1 cellular context compared by ENCODE assay signal in genomic region chr15:65303687-65304392, GRCh38.
TF ChIP-seq lines count a peak whose summit lies in the region.

No MANE protein-coding gene starts in this region.

TF ChIP-seq in HEK293, 187 proteins besides CTCF, POLR2A, EP300 and RAD21 (continued from another document and continues in another):
- TF ChIP-seq HIC1 (tag by site-specific recombination; IDR thresholded peaks at IDR 0.05), result no peak
- TF ChIP-seq PRDM1 (tag by site-specific recombination; IDR thresholded peaks at IDR 0.05), result peak; percentile 92
- TF ChIP-seq ZFP3 (tag by site-specific recombination; IDR thresholded peaks at IDR 0.05; ENCODE audit: low read depth), result 0 out of 2 replicates have a peak, but pooled peaks have one; percentile 32
- peak; percentile 88 for TF ChIP-seq ZNF341 (tag by site-specific recombination; IDR thresholded peaks at IDR 0.05; ENCODE audit: low read depth)
- TF ChIP-seq ZNF10 (tag by site-specific recombination; IDR thresholded peaks at IDR 0.05), result no peak
- no peak for TF ChIP-seq ZNF354C (tag by site-specific recombination; IDR thresholded peaks at IDR 0.05; ENCODE audit: borderline replicate concordance, low read depth)
- no peak for TF ChIP-seq ZNF514 (tag by site-specific recombination; IDR thresholded peaks at IDR 0.05)
- TF ChIP-seq ZNF335 (tag by site-specific recombination; conservative IDR thresholded peaks at IDR 0.05), result peak; percentile 83
- TF ChIP-seq ZNF214 (tag by site-specific recombination; IDR thresholded peaks at IDR 0.05; ENCODE audit: borderline replicate concordance), result no peak
- TF ChIP-seq ZBTB48 (tag by site-specific recombination; IDR thresholded peaks at IDR 0.05), result peak; percentile 83
- TF ChIP-seq ZEB2 (tag by site-specific recombination; IDR thresholded peaks at IDR 0.05), result no peak
- TF ChIP-seq ZNF585B (tag by site-specific recombination; IDR thresholded peaks at IDR 0.05), result no peak
- no peak for TF ChIP-seq ZNF658 (tag by site-specific recombination; IDR thresholded peaks at IDR 0.05)
- TF ChIP-seq ZBTB49 (tag by site-specific recombination; IDR thresholded peaks at IDR 0.05; ENCODE audit: low read depth), result no peak
- TF ChIP-seq REST (tag by site-specific recombination; IDR thresholded peaks at IDR 0.05), result no peak; the same call in 1 of the 2 replicates
- TF ChIP-seq ZNF202 (tag by site-specific recombination; IDR thresholded peaks at IDR 0.05; ENCODE audit: borderline replicate concordance), result no peak
- TF ChIP-seq ZNF26 (tag by site-specific recombination; IDR thresholded peaks at IDR 0.05), result no peak
- no peak for TF ChIP-seq ZNF747 (tag by site-specific recombination; IDR thresholded peaks at IDR 0.05)
- TF ChIP-seq ZNF174 (tag by site-specific recombination; IDR thresholded peaks at IDR 0.05), result no peak
- TF ChIP-seq GLIS1 (tag by site-specific recombination; IDR thresholded peaks at IDR 0.05), result 0 out of 2 replicates have a peak, but pooled peaks have one; percentile 5
- 0 out of 2 replicates have a peak, but pooled peaks have one; percentile 11 for TF ChIP-seq ZNF580 (tag by site-specific recombination; IDR thresholded peaks at IDR 0.05)
- no peak for TF ChIP-seq ZNF239 (tag by site-specific recombination; IDR thresholded peaks at IDR 0.05)
- no peak for TF ChIP-seq ZIC2 (tag by site-specific recombination; IDR thresholded peaks at IDR 0.05)
- no peak for TF ChIP-seq ZNF121 (tag by site-specific recombination; IDR thresholded peaks at IDR 0.05)
- no peak for TF ChIP-seq SCRT2 (tag by site-specific recombination; IDR thresholded peaks at IDR 0.05)
- peak; percentile 70; the same call in 1 of the 2 replicates for TF ChIP-seq ZNF561 (tag by site-specific recombination; IDR thresholded peaks at IDR 0.05; ENCODE audit: borderline replicate concordance)
- TF ChIP-seq ZNF529 (tag by site-specific recombination; IDR thresholded peaks at IDR 0.05; ENCODE audit: insufficient replicate concordance), result no peak
- TF ChIP-seq ZNF157 (tag by site-specific recombination; IDR thresholded peaks at IDR 0.05), result no peak
- 0 out of 2 replicates have a peak, but pooled peaks have one; percentile 10 for TF ChIP-seq ZNF660 (tag by site-specific recombination; IDR thresholded peaks at IDR 0.05)
- TF ChIP-seq ZNF114 (tag by site-specific recombination; IDR thresholded peaks at IDR 0.05), result no peak
- TF ChIP-seq ZBTB20 (tag by site-specific recombination; IDR thresholded peaks at IDR 0.05), result peak; percentile 73
- no peak for TF ChIP-seq ZNF510 (tag by site-specific recombination; IDR thresholded peaks at IDR 0.05; ENCODE audit: insufficient replicate concordance)
- TF ChIP-seq BCL6B (tag by site-specific recombination; IDR thresholded peaks at IDR 0.05), result no peak
- TF ChIP-seq PRDM6 (tag by site-specific recombination; IDR thresholded peaks at IDR 0.05), result no peak
- no peak; the same call in 1 of the 2 replicates for TF ChIP-seq ZNF223 (tag by site-specific recombination; IDR thresholded peaks at IDR 0.05)
- TF ChIP-seq MZF1 (tag by site-specific recombination; IDR thresholded peaks at IDR 0.05; ENCODE audit: borderline replicate concordance), result peak; percentile 82; the same call in 1 of the 2 replicates
- TF ChIP-seq ZNF366 (tag by site-specific recombination; conservative IDR thresholded peaks at IDR 0.05), result 0 out of 2 replicates have a peak, but pooled peaks have one; percentile 26
- TF ChIP-seq WT1 (tag by site-specific recombination; IDR thresholded peaks at IDR 0.05), result peak; percentile 62
- no peak for TF ChIP-seq GLI4 (tag by site-specific recombination; IDR thresholded peaks at IDR 0.05)
- no peak for TF ChIP-seq ZNF692 (tag by site-specific recombination; IDR thresholded peaks at IDR 0.05)
- no peak for TF ChIP-seq ZNF629 (tag by site-specific recombination; IDR thresholded peaks at IDR 0.05)
- TF ChIP-seq ZNF391 (tag by site-specific recombination; IDR thresholded peaks at IDR 0.05; ENCODE audit: borderline replicate concordance, low read depth), result no peak
- TF ChIP-seq ZNF626 (tag by site-specific recombination; IDR thresholded peaks at IDR 0.05), result no peak; the same call in 1 of the 2 replicates
- TF ChIP-seq ZNF571 (tag by site-specific recombination; IDR thresholded peaks at IDR 0.05), result no peak
- TF ChIP-seq ZNF549 (tag by site-specific recombination; IDR thresholded peaks at IDR 0.05), result no peak
- peak; percentile 14; the same call in 1 of the 2 replicates for TF ChIP-seq PATZ1 (tag by site-specific recombination; IDR thresholded peaks at IDR 0.05)
- no peak for TF ChIP-seq YY1 (tag by site-specific recombination; IDR thresholded peaks at IDR 0.05)
- TF ChIP-seq ZNF423 (tag by site-specific recombination; IDR thresholded peaks at IDR 0.05), result no peak
